28 cellular contexts compared by ENCODE assay signal in genomic region chr6:158496700-158497099, GRCh38.
DNase-seq lines count a peak whose midpoint lies in the region; ATAC-seq, FAIRE-seq and TF ChIP-seq lines count a peak whose summit lies in the region.
"Had no signal": no experiment of that assay in that cellular context is flagged by ENCODE, and none has a peak within 500 bp of the region (broad histone marks: within the 10 kb centered on the region; RNA-seq: fewer than 3 reads in every experiment).

No MANE protein-coding gene starts in this region.

- H3K9me2 ChIP-seq in OCI-LY1 (ENCODE audit: low read depth, low read length) = no peaks in the 10 kb centered on the region

- H2BK120ac ChIP-seq in H1 (replicated peaks; ENCODE audit: low read depth, low read length) = no peak overlapping the region

- TF ChIP-seq CTCF in BE2C (IDR thresholded peaks at IDR 0.05; ENCODE audit: low read depth, low read length) (peak; percentile 28), GM12873 (IDR thresholded peaks at IDR 0.05; ENCODE audit: insufficient read depth, low read depth, low read length, missing control alignments) (peak; percentile 26), OCI-LY1 (IDR thresholded peaks at IDR 0.05; ENCODE audit: low read length) (peak; percentile 31; the same call in 1 of the 2 replicates), H1 (IDR thresholded peaks at IDR 0.05; ENCODE audit: control extremely low read depth in 1 of 3, insufficient read depth in 1 of 3, low read depth in 1 of 3, low read length in 3 of 3) (peak; percentile 42 to 66 (median 66); a peak in 3 of 4 replicates)

- no peaks in the 10 kb centered on the region for H4K20me1 ChIP-seq in OCI-LY1 (ENCODE audit: insufficient read depth, low read length)
- H4K20me1 ChIP-seq in H1 (replicated peaks in 1 of 2; ENCODE audit: control insufficient read depth in 1 of 2, insufficient read depth in 2 of 2, low read length in 2 of 2) = no peaks in the 10 kb centered on the region

- 74% methylated on average over 3 of the region's 3 CpGs; no CpG with 5 or more reads in 1 of the 2 experiments for WGBS in H1 (ENCODE audit: extremely low coverage in 1 of 2, insufficient coverage in 1 of 2, insufficient read length in 1 of 2, insufficient replicate concordance in 2 of 2, low coverage in 1 of 2, low lambda C conversion rate in 2 of 2, missing lambda C conversion rate in 1 of 2), 2 experiments

- TF ChIP-seq RAD21 in H1 (IDR thresholded peaks at IDR 0.05 in 1 of 2, conservative IDR thresholded peaks at IDR 0.05 in 1 of 2; ENCODE audit: low read depth in 2 of 2, low read length in 2 of 2) = peak; percentile 59 to 60

- no peak overlapping the region for H3K9ac ChIP-seq in OCI-LY1 (ENCODE audit: low read length)
- no peak overlapping the region for H3K9ac ChIP-seq in H1 (replicated peaks in 1 of 4; ENCODE audit: extremely low read depth in 1 of 4, low read depth in 3 of 4, low read length in 3 of 4)

- H2BK20ac ChIP-seq in H1 (ENCODE audit: low read length) = no peak overlapping the region

- H3K79me2 ChIP-seq in OCI-LY1 (ENCODE audit: insufficient read depth, low read length) = no peaks in the 10 kb centered on the region
- H3K79me2 ChIP-seq in H1 (ENCODE audit: control insufficient read depth in 1 of 2, insufficient read depth in 2 of 2, low read length in 2 of 2) = no peaks in the 10 kb centered on the region

- H3K4ac ChIP-seq in H1 (replicated peaks; ENCODE audit: insufficient read length, low read depth, low read length) = no peak overlapping the region

- DNase-seq in BE2C (no peak), H1 (ENCODE audit: low read depth in 1 of 2, low spot score in 2 of 2) (no peak)
- no peak for DNase-seq in activated CD4-positive, alpha-beta T cell treated with anti-CD3 and anti-CD28 coated beads, Interleukin-2, amount 50 U/mL, for 48 hours
- DNase-seq: activated CD4-positive, alpha-beta T cell treated with anti-CD3 and anti-CD28 coated beads for 36 hours; activated naive CD4-positive, alpha-beta T cell treated with anti-CD3 and anti-CD28 coated beads for 36 hours; activated T-cell treated with anti-CD3 and anti-CD28 coated beads, Interleukin-2, amount 50 U/mL, for 72 hours; amniotic stem cell; CD4-positive, alpha-beta memory T cell; effector memory CD4-positive, alpha-beta T cell; GF-D8; glutamatergic neuron; NCI-H1048; NCI-H510A treated with DMSO at 0.1 percent for 48 hours; OCI-M1; psoas muscle; SHP77; stimulated activated CD4-positive, alpha-beta T cell treated with anti-CD3 and anti-CD28 coated beads, Interleukin-1b, Interleukin-23, amount 100 ng/mL, for 48 hours; uterus had no signal

- CTCF ChIA-PET in H1 (lab: Charles Lee; ENCODE audit: partially characterized antibody) = interaction anchor here (0.5 to 2.4 kb wide), 31 partner anchors 8 to 420 kb away, joined by 3 to 17 read pairs (median 4); no protein-coding TSS in a partner anchor

- H3K23ac ChIP-seq in H1 (ENCODE audit: insufficient read length) = no peak overlapping the region

- H4K91ac ChIP-seq in H1 (replicated peaks; ENCODE audit: insufficient read length, low read length) = no peak overlapping the region

- H4K8ac ChIP-seq in H1 (ENCODE audit: extremely low read depth, insufficient read depth, low read length) = no peak overlapping the region

- no peak overlapping the region for H4K5ac ChIP-seq in H1 (ENCODE audit: insufficient read length, low read depth, low read length)

- no peak overlapping the region for H3K18ac ChIP-seq in H1 (ENCODE audit: extremely low read depth, low read length)

- H3K4me1 ChIP-seq in BE2C = no peaks in the 10 kb centered on the region
- no peaks in the 10 kb centered on the region for H3K4me1 ChIP-seq in OCI-LY1 (ENCODE audit: insufficient read depth, low read length, severe bottlenecking)
- H3K4me1 ChIP-seq in H1 (replicated peaks in 1 of 4; ENCODE audit: control insufficient read depth in 3 of 4, insufficient read depth in 4 of 4, low read length in 3 of 4) = no peaks in the 10 kb centered on the region
- H3K4me1 ChIP-seq: breast epithelium, HAP-1, psoas muscle, uterus had no signal

- POLR2A ChIA-PET in H1 (lab: Charles Lee; ENCODE audit: partially characterized antibody) = interaction anchor here (0.7 to 1.0 kb wide), 3 partner anchors 13 to 25 kb away, joined by 3 read pairs; no protein-coding TSS in a partner anchor

- no peak overlapping the region for H3K14ac ChIP-seq in H1 (ENCODE audit: insufficient read length)

- FAIRE-seq in H1 (lab: Jason Lieb, UNC) = no peak
- FAIRE-seq: colon, TTC549 had no signal

- H3F3A ChIP-seq in OCI-LY1 (ENCODE audit: insufficient read depth, low read length) = no peaks in the 10 kb centered on the region

- no peaks in the 10 kb centered on the region for H3K23me2 ChIP-seq in H1 (ENCODE audit: low read depth, low read length)

- H3K4me3 ChIP-seq in BE2C (ENCODE audit: low read depth, low read length) (no peak overlapping the region), OCI-LY1 (ENCODE audit: low read depth, low read length, poor library complexity, severe bottlenecking) (no peak overlapping the region), H1 (ENCODE audit: extremely low read depth in 1 of 4, insufficient read depth in 2 of 4, low read depth in 3 of 4, low read length in 4 of 4) (no peak overlapping the region)
- H3K4me3 ChIP-seq: breast epithelium, HAP-1, psoas muscle, uterus had no signal

- H3K36me3 ChIP-seq in BE2C (peaks cover 66% of the 10 kb centered on the region), OCI-LY1 (ENCODE audit: insufficient read depth, low read length) (peaks cover 80% of the 10 kb centered on the region), H1 (ENCODE audit: control insufficient read depth in 2 of 4, insufficient read depth in 4 of 4, low read length in 3 of 4) (peaks cover 0 to 13% (median 7%) of the 10 kb centered on the region in 4 experiments; a peak in 5 of 8 replicates)
- H3K36me3 ChIP-seq: breast epithelium, uterus had no signal

- no peak overlapping the region for H3K4me2 ChIP-seq in OCI-LY1 (ENCODE audit: low read length)
- no peak overlapping the region for H3K4me2 ChIP-seq in H1 (ENCODE audit: insufficient read depth in 1 of 2, low read depth in 2 of 2, low read length in 2 of 2)

- no peak overlapping the region for H2BK12ac ChIP-seq in H1 (ENCODE audit: low read depth, low read length)

- H3K27me3 ChIP-seq in BE2C = no peaks in the 10 kb centered on the region
- no peaks in the 10 kb centered on the region for H3K27me3 ChIP-seq in OCI-LY1 (ENCODE audit: insufficient read depth, low read length)
- no peaks in the 10 kb centered on the region for H3K27me3 ChIP-seq in H1 (replicated peaks in 1 of 4; ENCODE audit: control insufficient read depth in 3 of 4, extremely low read depth in 1 of 4, insufficient read depth in 3 of 4, low read length in 3 of 4)
- H3K27me3 ChIP-seq: breast epithelium, uterus had no signal

- no peak for TF ChIP-seq EP300 in H1 (IDR thresholded peaks at IDR 0.05; ENCODE audit: borderline replicate concordance in 1 of 2, low read depth in 2 of 2, low read length in 2 of 2)

- H3K9me3 ChIP-seq in BE2C (no peaks in the 10 kb centered on the region), OCI-LY1 (ENCODE audit: low read length) (no peaks in the 10 kb centered on the region), H1 (ENCODE audit: insufficient read depth in 2 of 2, low read depth in 1 of 2, low read length in 1 of 2) (no peaks in the 10 kb centered on the region)
- H3K9me3 ChIP-seq: breast epithelium, HAP-1, psoas muscle, uterus had no signal

- H3K27ac ChIP-seq in OCI-LY1 (ENCODE audit: low read depth, low read length, poor library complexity, severe bottlenecking) = no peak overlapping the region
- H3K27ac ChIP-seq in H1 (ENCODE audit: low read depth, low read length) = no peak overlapping the region
- H3K27ac ChIP-seq: breast epithelium, psoas muscle, uterus had no signal

- no peak overlapping the region for H2AFZ ChIP-seq in OCI-LY1 (ENCODE audit: low read length)
- no peak overlapping the region for H2AFZ ChIP-seq in H1 (ENCODE audit: low read length)

- H3K56ac ChIP-seq in H1 (replicated peaks; ENCODE audit: insufficient read length, low read depth, low read length) = no peak overlapping the region

- no peak for TF ChIP-seq POLR2A in H1 (IDR thresholded peaks at IDR 0.05; ENCODE audit: control extremely low read depth in 1 of 2, low read depth in 2 of 2, low read length in 2 of 2)

- H3K79me1 ChIP-seq in H1 (ENCODE audit: low read depth, low read length) = no peaks in the 10 kb centered on the region

- no peak overlapping the region for H2AK5ac ChIP-seq in H1 (ENCODE audit: low read depth, low read length)

- no peak overlapping the region for H2BK15ac ChIP-seq in H1 (ENCODE audit: low read length)

- ATAC-seq in HG03442 (IDR thresholded peaks at IDR 0.05; ENCODE audit: unreplicated experiment) (no peak), GM21576 (IDR thresholded peaks at IDR 0.05; ENCODE audit: unreplicated experiment) (no peak), HG03108 (IDR thresholded peaks at IDR 0.05; ENCODE audit: unreplicated experiment) (no peak)
- ATAC-seq: activated CD4-positive, alpha-beta T cell treated with anti-CD3 and anti-CD28 coated beads for 36 hours; activated T-cell treated with anti-CD3 and anti-CD28 coated beads, Interleukin-2, amount 50 U/mL, for 72 hours; psoas muscle; stimulated activated effector memory CD8-positive, alpha-beta T cell treated with anti-CD3 and anti-CD28 coated beads, Interleukin-12 subunit alpha, Interleukin-12 subunit beta, amount 100 ng/mL, for 72 hours had no signal

- no peak overlapping the region for H2BK5ac ChIP-seq in H1 (ENCODE audit: low read depth, low read length)

TF ChIP-seq in H1, 55 proteins besides CTCF, POLR2A, EP300 and RAD21 (continues in another document):
- TF ChIP-seq ATF3 (IDR thresholded peaks at IDR 0.05; ENCODE audit: insufficient read depth, low read depth, low read length) = no peak
- TF ChIP-seq FOSL1 (IDR thresholded peaks at IDR 0.05; ENCODE audit: insufficient read depth, low read depth, low read length) = no peak
- TF ChIP-seq, protein P1, sequence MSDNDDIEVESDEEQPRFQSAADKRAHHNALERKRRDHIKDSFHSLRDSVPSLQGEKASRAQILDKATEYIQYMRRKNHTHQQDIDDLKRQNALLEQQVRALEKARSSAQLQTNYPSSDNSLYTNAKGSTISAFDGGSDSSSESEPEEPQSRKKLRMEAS (IDR thresholded peaks at IDR 0.05) = no peak
- no peak for TF ChIP-seq NANOG (IDR thresholded peaks at IDR 0.05; ENCODE audit: insufficient read depth, low read depth, low read length, poor library complexity, severe bottlenecking)
- no peak for TF ChIP-seq SP1 (IDR thresholded peaks at IDR 0.05; ENCODE audit: low read depth, low read length)
- TF ChIP-seq CBX5 (IDR thresholded peaks at IDR 0.05; ENCODE audit: low read depth, low read length) = no peak
- TF ChIP-seq RBBP5 (IDR thresholded peaks at IDR 0.05; ENCODE audit: borderline replicate concordance, low read depth, low read length) = no peak
- no peak for TF ChIP-seq POLR2AphosphoS5 (IDR thresholded peaks at IDR 0.05; ENCODE audit: low read depth, low read length)
- TF ChIP-seq HDAC6 (IDR thresholded peaks at IDR 0.05; ENCODE audit: low read depth, low read length) = no peak
- TF ChIP-seq MAFK (IDR thresholded peaks at IDR 0.05; ENCODE audit: low read depth, low read length) = no peak
